Comparison of ENCODE assay signal across 12 cellular contexts in genomic region chr3:127637546-127637945, GRCh38. TPM values are rescaled to one million over a fixed set of nuclear protein-coding genes. Genes with fewer than 3 reads are reported as not detected.
DNase-seq lines count a peak whose midpoint lies in the region; ATAC-seq, FAIRE-seq and TF ChIP-seq lines count a peak whose summit lies in the region.
"Had no signal": no experiment of that assay in that cellular context is flagged by ENCODE, and none has a peak within 500 bp of the region (broad histone marks: within the 10 kb centered on the region; RNA-seq: fewer than 3 reads in every experiment).

No MANE protein-coding gene starts in this region.

- TF ChIP-seq RAD21 in A549 (conservative IDR thresholded peaks at IDR 0.05 in 1 of 2, IDR thresholded peaks at IDR 0.05 in 1 of 2) = no peak
- TF ChIP-seq RAD21 in GM12878 (IDR thresholded peaks at IDR 0.05; ENCODE audit: insufficient read depth, low read depth, low read length) = no peak

- no peaks in the 10 kb centered on the region for H3K79me2 ChIP-seq in GM12878 (ENCODE audit: control insufficient read depth, insufficient read depth, low read length)

- H3K9ac ChIP-seq in GM12878 (ENCODE audit: control insufficient read depth, insufficient read depth, low read length) = no peak overlapping the region

- TF ChIP-seq EP300 in A549 (IDR thresholded peaks at IDR 0.05) (no peak), GM12878 (IDR thresholded peaks at IDR 0.05; ENCODE audit: borderline replicate concordance in 1 of 2, control insufficient read depth in 1 of 2, low read depth in 2 of 2, low read length in 2 of 2) (no peak)

- H3K9me3 ChIP-seq in A549 = no peaks in the 10 kb centered on the region
- H3K9me3 ChIP-seq in GM12878 (replicated peaks; ENCODE audit: control insufficient read depth, insufficient read depth, low read length) = no peaks in the 10 kb centered on the region
- H3K9me3 ChIP-seq: testis had no signal

- H2AFZ ChIP-seq in GM12878 (ENCODE audit: control insufficient read depth, low read depth, low read length) = no peak overlapping the region

- DNase-seq in A549 (ENCODE audit: low read depth in 1 of 2, low spot score in 1 of 2) (no peak), GDM1 (lab: John Stamatoyannopoulos, UW) (peak; percentile 62), NOMO-1 (lab: John Stamatoyannopoulos, UW; ENCODE audit: unreplicated experiment in 2 of 2) (peak; percentile 68 to 71), GM12878 (ENCODE audit: low read depth, low spot score) (no peak), GM10248 (ENCODE audit: extremely low spot score) (no peak), GOT3 (lab: John Stamatoyannopoulos, UW) (no peak), ureter (ENCODE audit: low spot score) (no peak)
- DNase-seq: stimulated activated CD4-positive, alpha-beta T cell treated with anti-CD3 and anti-CD28 coated beads, Interleukin-2, amount 100 ng/mL, for 48 hours; testis had no signal

- SMC1A ChIA-PET in GM12878 (lab: Charles Lee; ENCODE audit: uncharacterized antibody, unreplicated experiment) = no interaction called here

- H3K4me1 ChIP-seq in A549 (no peaks in the 10 kb centered on the region), GM12878 (ENCODE audit: control insufficient read depth, insufficient read depth, low read length) (no peaks in the 10 kb centered on the region)
- H3K4me1 ChIP-seq: testis had no signal

- TF ChIP-seq CTCF in A549 (IDR thresholded peaks at IDR 0.05) (no peak), GM12878 (IDR thresholded peaks at IDR 0.05 in 2 of 3, conservative IDR thresholded peaks at IDR 0.05 in 1 of 3; ENCODE audit: control insufficient read depth in 2 of 3, extremely low read depth in 1 of 3, insufficient read depth in 1 of 3, low read depth in 3 of 3, low read length in 3 of 3) (no peak), GM10248 (IDR thresholded peaks at IDR 0.05; ENCODE audit: control extremely low read depth, extremely low read depth, low read depth, missing control alignments) (no peak)

- intact Hi-C loops in GM12878 (cut with micrococcal nuclease; ENCODE audit: unreplicated experiment) = no loop called here

- no peaks in the 10 kb centered on the region for H4K20me1 ChIP-seq in GM12878 (ENCODE audit: control insufficient read depth, insufficient read depth)

- TF ChIP-seq POLR2A in A549 (IDR thresholded peaks at IDR 0.05; ENCODE audit: low read length) (no peak), GM12878 (IDR thresholded peaks at IDR 0.05; ENCODE audit: low read depth, low read length) (no peak)

- H3K27me3 ChIP-seq in GM12878 (replicated peaks in 1 of 2; ENCODE audit: control insufficient read depth in 2 of 2, insufficient read depth in 2 of 2, low read length in 1 of 2) = no peaks in the 10 kb centered on the region
- H3K27me3 ChIP-seq: testis had no signal

- 69% methylated on average over 3 of the region's 3 CpGs for WGBS in A549 (ENCODE audit: missing lambda C conversion rate)
- 21% methylated on average over 3 of the region's 3 CpGs for WGBS in GM12878 (ENCODE audit: insufficient coverage, insufficient replicate concordance, low lambda C conversion rate, missing lambda C conversion rate)

- POLR2A ChIA-PET in A549 (lab: Yijun Ruan, JAX) = no interaction called here
- POLR2A ChIA-PET in GM12878 (lab: Charles Lee) = no interaction called here
- POLR2A ChIA-PET in GM10248 (lab: Yijun Ruan, JAX) = no interaction called here

- H3K4me2 ChIP-seq in A549 (no peak overlapping the region), GM12878 (ENCODE audit: control insufficient read depth, insufficient read depth) (no peak overlapping the region)

- no peaks in the 10 kb centered on the region for H3K36me3 ChIP-seq in GM12878 (ENCODE audit: control insufficient read depth in 2 of 2, insufficient read depth in 2 of 2, low read length in 1 of 2)

- BruUV-seq in GM12878 (replicated peaks; lab: Mats Ljungman, UMichigan) = no TSS peak

- RAD21 ChIA-PET in GM12878 (lab: Charles Lee; ENCODE audit: unreplicated experiment) = no interaction called here

- FAIRE-seq in A549 (lab: Jason Lieb, UNC) (no peak), GM12878 (lab: Jason Lieb, UNC) (no peak)
- FAIRE-seq: H54, TTC549 had no signal

- ATAC-seq in A549 (peak; percentile 39 to 68; a peak in 4 of 6 replicates), GM12878 (peak; percentile 69), GM19324 (IDR thresholded peaks at IDR 0.05; ENCODE audit: low FRiP score, unreplicated experiment) (no peak)

- CTCF ChIA-PET in A549 (lab: Yijun Ruan, JAX) (interaction anchor here (2.0 to 3.5 kb wide), 3 partner anchors 14 to 322 kb away, joined by 6 to 18 read pairs (median 11); no protein-coding TSS in a partner anchor), GM12878 (lab: Yijun Ruan, JAX) (interaction anchor here (1.2 to 2.6 kb wide), 2 partner anchors 13 to 89 kb away, joined by 3 to 11 read pairs; no protein-coding TSS in a partner anchor), GM10248 (lab: Yijun Ruan, JAX) (interaction anchor here (1.2 to 3.2 kb wide), 3 partner anchors 9 to 14 kb away, joined by 3 to 21 read pairs (median 4); no protein-coding TSS in a partner anchor)

- H3K27ac ChIP-seq in A549 (no peak overlapping the region), GM12878 (ENCODE audit: control insufficient read depth, insufficient read depth) (no peak overlapping the region)
- H3K27ac ChIP-seq: testis had no signal

- no peak overlapping the region for H3K4me3 ChIP-seq in A549
- no peak overlapping the region for H3K4me3 ChIP-seq in GM12878
- H3K4me3 ChIP-seq: testis had no signal

- in situ Hi-C loops in GM12878 (cut with MboI) = no loop called here

RNA-seq across cellular contexts. Expression of gene PODXL2, which starts 8.6 kb away (rescaled TPM):
- polyA plus RNA-seq in A549 (2011; rRNA removed) = 3.8 and 4.2 TPM in 2 replicates
- 7.8 and 10.8 TPM in 2 replicates for polyA plus RNA-seq in A549 (2012; cell fraction: cytosol; rRNA removed)
- polyA plus RNA-seq in A549 (2012; cell fraction: nucleus; rRNA removed) = 10.7 and 16.3 TPM in 2 replicates
- polyA plus RNA-seq in A549 (2017; fragmentation: RNase III; extraction: RNeasy Plus Mini Kit Qiagen cat#74134 plus additional on column Dnase treatment) = 5.5 to 6.2 TPM (median 5.5 TPM) in 3 replicates
- 1.8 and 2.1 TPM in 2 replicates for polyA minus RNA-seq in A549 (2011; rRNA and poly(A)+ RNA removed)
- total RNA-seq in GM12878 (2013; cell fraction: nucleolus; rRNA removed) = not detected in 2 replicates
- total RNA-seq in GM12878 (2014; rRNA removed) = 21.0 and 24.3 TPM in 2 replicates
- total RNA-seq in GM12878 (2014; rRNA removed; fragmentation: Illumina TruSeq; extraction: Trizol) = 12.4 and 13.2 TPM in 2 replicates
- 22.2 and 24.4 TPM in 2 replicates for total RNA-seq in GM12878 (2021)
- polyA plus RNA-seq in GM12878 (2011; ENCODE audit: low read depth) = 0.43 TPM
- polyA plus RNA-seq in GM12878 (2011; rRNA removed) = not detected in 2 replicates
- polyA plus RNA-seq in GM12878 (2011; cell fraction: cytosol; rRNA removed) = not detected in 2 replicates
- not detected in 2 replicates for polyA plus RNA-seq in GM12878 (2011; cell fraction: nucleus; rRNA removed)
- 1.3 and 2.1 TPM in 2 replicates for polyA plus RNA-seq in GM12878 (2012)
- 6.9 and 10.3 TPM in 2 replicates for polyA plus RNA-seq in GM12878 (2014; fragmentation: Illumina TruSeq; extraction: Trizol)
- under 1 TPM in 1 of 2 experiments, not detected in 1; 0.03 TPM for polyA plus RNA-seq in GM12878 (2014; fragmentation: Nextera tagmentation; extraction: Ambion mirVana)
- polyA plus RNA-seq in GM12878 (2014; rRNA removed) = 22.5 and 25.4 TPM in 2 replicates
- polyA plus RNA-seq in GM12878 (2016; fragmentation: Nextera tagmentation; extraction: Ambion mirVana) = 10 to 100 TPM; 12.0 to 14.0 TPM
- not detected in 2 replicates for polyA minus RNA-seq in GM12878 (2011; rRNA and poly(A)+ RNA removed)
- 0.62 TPM in 1 of 2 replicates, not detected in the other for polyA minus RNA-seq in GM12878 (2011; cell fraction: cytosol; rRNA and poly(A)+ RNA removed)
- polyA minus RNA-seq in GM12878 (2011; cell fraction: nucleus; rRNA and poly(A)+ RNA removed) = 0.19 TPM in 1 of 2 replicates, not detected in the other
- total RNA-seq in ureter = 15.9 TPM

RNA-seq across cellular contexts. Expression of gene ABTB1, which starts 35.2 kb away (rescaled TPM):
- 9.7 and 10.7 TPM in 2 replicates for polyA plus RNA-seq in A549 (2011; rRNA removed)
- 15.1 and 18.9 TPM in 2 replicates for polyA plus RNA-seq in A549 (2012; cell fraction: cytosol; rRNA removed)
- polyA plus RNA-seq in A549 (2012; cell fraction: nucleus; rRNA removed) = 73.1 and 77.2 TPM in 2 replicates
- polyA plus RNA-seq in A549 (2017; fragmentation: RNase III; extraction: RNeasy Plus Mini Kit Qiagen cat#74134 plus additional on column Dnase treatment) = 8.1 to 13.2 TPM (median 11.7 TPM) in 3 replicates
- polyA minus RNA-seq in A549 (2011; rRNA and poly(A)+ RNA removed) = 20.7 and 25.8 TPM in 2 replicates
- total RNA-seq in GM12878 (2013; cell fraction: nucleolus; rRNA removed) = 15.1 and 16.1 TPM in 2 replicates
- 5.7 and 7.1 TPM in 2 replicates for total RNA-seq in GM12878 (2014; rRNA removed)
- 1.9 and 2.1 TPM in 2 replicates for total RNA-seq in GM12878 (2014; rRNA removed; fragmentation: Illumina TruSeq; extraction: Trizol)
- 10.1 and 10.6 TPM in 2 replicates for total RNA-seq in GM12878 (2021)
- polyA plus RNA-seq in GM12878 (2011; ENCODE audit: low read depth) = 5.6 TPM
- 4.1 and 7.2 TPM in 2 replicates for polyA plus RNA-seq in GM12878 (2011; rRNA removed)
- polyA plus RNA-seq in GM12878 (2011; cell fraction: cytosol; rRNA removed) = 8.9 and 12.4 TPM in 2 replicates
- 53.7 and 56.1 TPM in 2 replicates for polyA plus RNA-seq in GM12878 (2011; cell fraction: nucleus; rRNA removed)
- polyA plus RNA-seq in GM12878 (2012) = 13.6 and 13.8 TPM in 2 replicates
- 1.0 and 2.4 TPM in 2 replicates for polyA plus RNA-seq in GM12878 (2014; fragmentation: Illumina TruSeq; extraction: Trizol)
- polyA plus RNA-seq in GM12878 (2014; fragmentation: Nextera tagmentation; extraction: Ambion mirVana) = under 1 TPM; 0.11 to 0.31 TPM
- polyA plus RNA-seq in GM12878 (2014; rRNA removed) = 10.2 and 12.9 TPM in 2 replicates
- 1 to 10 TPM; 7.7 to 9.2 TPM for polyA plus RNA-seq in GM12878 (2016; fragmentation: Nextera tagmentation; extraction: Ambion mirVana)
- polyA minus RNA-seq in GM12878 (2011; rRNA and poly(A)+ RNA removed) = 6.8 and 8.2 TPM in 2 replicates
- polyA minus RNA-seq in GM12878 (2011; cell fraction: cytosol; rRNA and poly(A)+ RNA removed) = 1.9 and 5.0 TPM in 2 replicates
- 9.6 and 12.6 TPM in 2 replicates for polyA minus RNA-seq in GM12878 (2011; cell fraction: nucleus; rRNA and poly(A)+ RNA removed)
- 20.7 TPM for total RNA-seq in ureter

RNA-seq across cellular contexts. Expression of gene MCM2, which starts 39.3 kb away (rescaled TPM):
- polyA plus RNA-seq in A549 (2011; rRNA removed) (38.7 and 40.5 TPM in 2 replicates), A549 (2017; fragmentation: RNase III; extraction: RNeasy Plus Mini Kit Qiagen cat#74134 plus additional on column Dnase treatment) (60.2 to 65.7 TPM (median 64.5 TPM) in 3 replicates), GM12878 (2011; rRNA removed) (79.0 and 170 TPM in 2 replicates), GM12878 (2014; fragmentation: Illumina TruSeq; extraction: Trizol) (38.9 and 88.2 TPM in 2 replicates), GM12878 (2014; fragmentation: Nextera tagmentation; extraction: Ambion mirVana) (10 to 100 TPM in 1 of 2 experiments, 1 to 10 TPM in 1; 8.6 to 14.4 TPM), GM12878 (2014; rRNA removed) (140 and 167 TPM in 2 replicates), GM12878 (2016; fragmentation: Nextera tagmentation; extraction: Ambion mirVana) (100 to 1,000 TPM; 200 to 222 TPM)
- 85.9 and 103 TPM in 2 replicates for polyA plus RNA-seq in A549 (2012; cell fraction: cytosol; rRNA removed)
- polyA plus RNA-seq in A549 (2012; cell fraction: nucleus; rRNA removed) = 175 and 192 TPM in 2 replicates
- polyA minus RNA-seq in A549 (2011; rRNA and poly(A)+ RNA removed) = 79.0 and 89.3 TPM in 2 replicates
- total RNA-seq in GM12878 (2013; cell fraction: nucleolus; rRNA removed) = 84.2 and 104 TPM in 2 replicates
- total RNA-seq in GM12878 (2014; rRNA removed) (210 and 229 TPM in 2 replicates), GM12878 (2014; rRNA removed; fragmentation: Illumina TruSeq; extraction: Trizol) (89.8 and 107 TPM in 2 replicates), GM12878 (2021) (218 and 229 TPM in 2 replicates), ureter (12.2 TPM)
- 51.9 TPM for polyA plus RNA-seq in GM12878 (2011; ENCODE audit: low read depth)
- 174 and 221 TPM in 2 replicates for polyA plus RNA-seq in GM12878 (2011; cell fraction: cytosol; rRNA removed)
- 218 and 309 TPM in 2 replicates for polyA plus RNA-seq in GM12878 (2011; cell fraction: nucleus; rRNA removed)
- polyA plus RNA-seq in GM12878 (2012) = 77.5 and 91.8 TPM in 2 replicates
- polyA minus RNA-seq in GM12878 (2011; rRNA and poly(A)+ RNA removed) = 272 and 323 TPM in 2 replicates
- 143 and 145 TPM in 2 replicates for polyA minus RNA-seq in GM12878 (2011; cell fraction: cytosol; rRNA and poly(A)+ RNA removed)
- polyA minus RNA-seq in GM12878 (2011; cell fraction: nucleus; rRNA and poly(A)+ RNA removed) = 66.6 and 116 TPM in 2 replicates

RNA-seq across cellular contexts. Expression of gene TPRA1, which starts 47.0 kb away (rescaled TPM):
- polyA plus RNA-seq in A549 (2011; rRNA removed) (13.5 and 17.5 TPM in 2 replicates), A549 (2017; fragmentation: RNase III; extraction: RNeasy Plus Mini Kit Qiagen cat#74134 plus additional on column Dnase treatment) (15.3 to 21.0 TPM (median 19.5 TPM) in 3 replicates), GM12878 (2011; rRNA removed) (9.8 and 22.9 TPM in 2 replicates), GM12878 (2014; fragmentation: Illumina TruSeq; extraction: Trizol) (4.2 and 12.8 TPM in 2 replicates), GM12878 (2014; fragmentation: Nextera tagmentation; extraction: Ambion mirVana) (1 to 10 TPM; 1.8 to 3.6 TPM), GM12878 (2014; rRNA removed) (33.3 and 33.7 TPM in 2 replicates), GM12878 (2016; fragmentation: Nextera tagmentation; extraction: Ambion mirVana) (10 to 100 TPM; 34.2 to 39.6 TPM)
- polyA plus RNA-seq in A549 (2012; cell fraction: cytosol; rRNA removed) = 29.8 and 44.2 TPM in 2 replicates
- polyA plus RNA-seq in A549 (2012; cell fraction: nucleus; rRNA removed) = 65.6 and 66.2 TPM in 2 replicates
- 21.4 TPM in 2 replicates for polyA minus RNA-seq in A549 (2011; rRNA and poly(A)+ RNA removed)
- 27.5 and 31.1 TPM in 2 replicates for total RNA-seq in GM12878 (2013; cell fraction: nucleolus; rRNA removed)
- total RNA-seq in GM12878 (2014; rRNA removed) (32.7 and 35.7 TPM in 2 replicates), GM12878 (2014; rRNA removed; fragmentation: Illumina TruSeq; extraction: Trizol) (11.1 and 11.4 TPM in 2 replicates), GM12878 (2021) (24.4 and 30.4 TPM in 2 replicates), ureter (30.5 TPM)
- 9.5 TPM for polyA plus RNA-seq in GM12878 (2011; ENCODE audit: low read depth)
- 32.8 and 41.1 TPM in 2 replicates for polyA plus RNA-seq in GM12878 (2011; cell fraction: cytosol; rRNA removed)
- 81.9 and 90.1 TPM in 2 replicates for polyA plus RNA-seq in GM12878 (2011; cell fraction: nucleus; rRNA removed)
- 18.3 and 20.8 TPM in 2 replicates for polyA plus RNA-seq in GM12878 (2012)
- 23.4 and 34.6 TPM in 2 replicates for polyA minus RNA-seq in GM12878 (2011; rRNA and poly(A)+ RNA removed)
- polyA minus RNA-seq in GM12878 (2011; cell fraction: cytosol; rRNA and poly(A)+ RNA removed) = 13.5 and 14.8 TPM in 2 replicates
- 19.2 and 27.0 TPM in 2 replicates for polyA minus RNA-seq in GM12878 (2011; cell fraction: nucleus; rRNA and poly(A)+ RNA removed)

Comparison
In these comparisons a context has a peak if more than half of its experiments do, and no peak if none do; other contexts are left out.
1. DNase-seq: peak in GDM1 (single experiment) and NOMO-1 (2 of 2); none in A549 (0 of 2), GM12878 (single experiment), GM10248 (single experiment), GOT3 (single experiment) and ureter (single experiment).